In the genomic region with DNA sequence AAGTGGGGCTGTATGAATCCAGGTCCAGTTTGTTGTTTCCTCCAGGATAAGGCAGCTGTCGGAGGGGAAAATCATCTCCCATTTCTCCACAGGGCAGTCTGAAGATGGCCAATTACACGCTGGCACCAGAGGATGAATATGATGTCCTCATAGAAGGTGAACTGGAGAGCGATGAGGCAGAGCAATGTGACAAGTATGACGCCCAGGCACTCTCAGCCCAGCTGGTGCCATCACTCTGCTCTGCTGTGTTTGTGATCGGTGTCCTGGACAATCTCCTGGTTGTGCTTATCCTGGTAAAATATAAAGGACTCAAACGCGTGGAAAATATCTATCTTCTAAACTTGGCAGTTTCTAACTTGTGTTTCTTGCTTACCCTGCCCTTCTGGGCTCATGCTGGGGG, we compare ENCODE assay signal across 11 cellular contexts. TPM values are rescaled to one million over a fixed set of nuclear protein-coding genes. Genes with fewer than 3 reads are reported as not detected.
A peak's percentile ranks its signal among the peaks of the same experiment; 100 is the strongest.
DNase-seq lines count a peak whose midpoint lies in the region; ATAC-seq, FAIRE-seq and TF ChIP-seq lines count a peak whose summit lies in the region.
"Had no signal": no experiment of that assay in that cellular context is flagged by ENCODE, and none has a peak within 500 bp of the region (broad histone marks: within the 10 kb centered on the region; RNA-seq: fewer than 3 reads in every experiment).

No MANE protein-coding gene starts in this region.

- peak overlapping the region; percentile 61 for H3K27ac Mint-ChIP-seq in activated T-cell treated with anti-CD3 and anti-CD28 coated beads, Interleukin-2, amount 50 U/mL, for 24 hours
- H3K27ac Mint-ChIP-seq in astrocyte (ENCODE audit: unreplicated experiment), result no peak overlapping the region
- H3K27ac Mint-ChIP-seq in memory B cell, result peak overlapping the region; percentile 58

- no peaks in the 10 kb centered on the region for H3K27me3 ChIP-seq in astrocyte (ENCODE audit: insufficient read depth, low read length)
- H3K27me3 ChIP-seq in tibial nerve, result no peaks in the 10 kb centered on the region

- H3K4me1 ChIP-seq in astrocyte (ENCODE audit: insufficient read depth, low read length) (peaks cover 31% of the 10 kb centered on the region), tibial nerve (peaks cover 0 to 23% (median 5%) of the 10 kb centered on the region in 4 donors)
- H3K4me1 ChIP-seq: parathyroid adenoma had no signal

- no peak for ATAC-seq in memory B cell (ENCODE audit: low read depth)
- ATAC-seq in HG03469 (IDR thresholded peaks at IDR 0.05; ENCODE audit: unreplicated experiment), result no peak
- ATAC-seq in esophagus mucosa, result no peak

- H3K27ac ChIP-seq in astrocyte (ENCODE audit: low read depth, low read length) (no peak overlapping the region), tibial nerve (peak overlapping the region in 3 of 4 donors; percentile 64 to 82 (median 74))

- peaks cover 1% of the 10 kb centered on the region for H3K9me3 Mint-ChIP-seq in activated T-cell treated with anti-CD3 and anti-CD28 coated beads, Interleukin-2, amount 50 U/mL, for 24 hours
- peaks cover 3% of the 10 kb centered on the region for H3K9me3 Mint-ChIP-seq in astrocyte (ENCODE audit: unreplicated experiment)
- no peaks in the 10 kb centered on the region for H3K9me3 Mint-ChIP-seq in memory B cell

- H3K4me3 ChIP-seq in astrocyte (ENCODE audit: insufficient read depth, low read depth, low read length) (no peak overlapping the region), tibial nerve (peak overlapping the region in 3 of 4 donors; percentile 25 to 36 (median 30))

- no peaks in the 10 kb centered on the region for H3K9me3 ChIP-seq in astrocyte (ENCODE audit: insufficient read depth, low read depth, low read length)
- no peaks in the 10 kb centered on the region for H3K9me3 ChIP-seq in tibial nerve

- peak overlapping the region; percentile 26 for H2AFZ ChIP-seq in astrocyte (ENCODE audit: low read depth, low read length)
- H2AFZ ChIP-seq: parathyroid adenoma had no signal

- H3K27me3 Mint-ChIP-seq in activated T-cell treated with anti-CD3 and anti-CD28 coated beads, Interleukin-2, amount 50 U/mL, for 24 hours, result peaks cover under 1% of the 10 kb centered on the region
- peaks cover 2% of the 10 kb centered on the region for H3K27me3 Mint-ChIP-seq in astrocyte (ENCODE audit: low read depth, unreplicated experiment)
- H3K27me3 Mint-ChIP-seq in memory B cell, result peaks cover 2% of the 10 kb centered on the region

- no peaks in the 10 kb centered on the region for H3K79me2 ChIP-seq in astrocyte (ENCODE audit: insufficient read depth, low read length)
- H3K79me2 ChIP-seq: parathyroid adenoma had no signal

- no peak for TF ChIP-seq POLR2A in tibial nerve (IDR thresholded peaks at IDR 0.05)

- no peaks in the 10 kb centered on the region for H3K36me3 ChIP-seq in astrocyte (ENCODE audit: insufficient read depth, low read length)
- no peaks in the 10 kb centered on the region for H3K36me3 ChIP-seq in tibial nerve

- no peaks in the 10 kb centered on the region for H3K36me3 Mint-ChIP-seq in activated T-cell treated with anti-CD3 and anti-CD28 coated beads, Interleukin-2, amount 50 U/mL, for 24 hours (ENCODE audit: low read depth)
- no peaks in the 10 kb centered on the region for H3K36me3 Mint-ChIP-seq in astrocyte (ENCODE audit: low read depth, unreplicated experiment)
- H3K36me3 Mint-ChIP-seq in memory B cell, result peaks cover 3% of the 10 kb centered on the region

- no peak for DNase-seq in activated T-cell treated with anti-CD3 and anti-CD28 coated beads, Interleukin-2, amount 50 U/mL, for 24 hours
- no peak for DNase-seq in activated T-cell treated with anti-CD3 and anti-CD28 coated beads, Interleukin-2, amount 50 U/mL, for 1 hour
- DNase-seq in astrocyte (ENCODE audit: low read depth) (no peak), memory B cell (ENCODE audit: low spot score in 2 of 2) (no peak), tibial nerve (ENCODE audit: low spot score in 2 of 2) (no peak), NCI-H2029 treated with DMSO at 0.1 percent for 48 hours (lab: John Stamatoyannopoulos, UW) (no peak)
- DNase-seq: effector CD4-positive, alpha-beta T cell; NCI-H2171 had no signal

- WGBS in tibial nerve, 2 donors, result 72 to 76% methylated on average over 7 of the region's 7 CpGs

- no peak for FAIRE-seq in astrocyte (lab: Jason Lieb, UNC)

- no peak for TF ChIP-seq EP300 in tibial nerve (IDR thresholded peaks at IDR 0.05)

- peak overlapping the region; percentile 82 for H3K4me2 ChIP-seq in astrocyte (ENCODE audit: low read length)

- H3K9ac ChIP-seq in astrocyte (ENCODE audit: low read length), result peak overlapping the region; percentile 66
- H3K9ac ChIP-seq: parathyroid adenoma had no signal

- no peaks in the 10 kb centered on the region for H4K20me1 ChIP-seq in astrocyte (ENCODE audit: insufficient read depth, low read length)

- no peak for TF ChIP-seq CTCF in astrocyte (IDR thresholded peaks at IDR 0.05; ENCODE audit: insufficient read depth, low read depth, low read length)
- no peak for TF ChIP-seq CTCF in tibial nerve (IDR thresholded peaks at IDR 0.05)

- H3K4me1 Mint-ChIP-seq in activated T-cell treated with anti-CD3 and anti-CD28 coated beads, Interleukin-2, amount 50 U/mL, for 24 hours (ENCODE audit: low read depth), result peaks cover 34% of the 10 kb centered on the region
- H3K4me1 Mint-ChIP-seq in astrocyte (ENCODE audit: low read depth, unreplicated experiment) (peaks cover 33% of the 10 kb centered on the region), memory B cell (peaks cover 16% of the 10 kb centered on the region)

- peak overlapping the region; percentile 77 for H3K4me3 Mint-ChIP-seq in activated T-cell treated with anti-CD3 and anti-CD28 coated beads, Interleukin-2, amount 50 U/mL, for 24 hours
- H3K4me3 Mint-ChIP-seq in astrocyte (ENCODE audit: unreplicated experiment), result no peak overlapping the region
- H3K4me3 Mint-ChIP-seq in memory B cell, result peak overlapping the region; percentile 57

RNA-seq across cellular contexts. Expression of a gene that starts 0.9 kb away (rescaled TPM):
- total RNA-seq in astrocyte, result 0.17 TPM in 1 of 2 replicates, not detected in the other
- total RNA-seq in tibial nerve, result 1 to 10 TPM; 1.3 to 2.7 (median 1.9) TPM
- total RNA-seq in esophagus mucosa, result 0.24 TPM

RNA-seq across cellular contexts. Expression of a gene that starts 37.2 kb away (rescaled TPM):
- not detected in 2 replicates for total RNA-seq in astrocyte
- total RNA-seq in tibial nerve, result 1 to 10 TPM in 1 of 4 donors, under 1 TPM in 3; 0.22 to 1.2 (median 0.87) TPM
- 0.28 TPM for total RNA-seq in esophagus mucosa

RNA-seq across cellular contexts. Expression of a gene that starts 54.1 kb away (rescaled TPM):
- not detected in 2 replicates for total RNA-seq in astrocyte
- total RNA-seq in tibial nerve, result 1 to 10 TPM; 1.7 to 4.8 (median 2.9) TPM
- 0.48 TPM for total RNA-seq in esophagus mucosa

RNA-seq across cellular contexts. Expression of a gene that starts 56.7 kb away (rescaled TPM):
- total RNA-seq in astrocyte (not detected in 2 replicates), tibial nerve (1 to 10 TPM in 1 of 4 donors, under 1 TPM in 2, not detected in 1; 0.30 to 1.2 (median 0.42) TPM), esophagus mucosa (108 TPM)
